ENCODE assay signal across 10 cellular contexts in the genomic region with DNA sequence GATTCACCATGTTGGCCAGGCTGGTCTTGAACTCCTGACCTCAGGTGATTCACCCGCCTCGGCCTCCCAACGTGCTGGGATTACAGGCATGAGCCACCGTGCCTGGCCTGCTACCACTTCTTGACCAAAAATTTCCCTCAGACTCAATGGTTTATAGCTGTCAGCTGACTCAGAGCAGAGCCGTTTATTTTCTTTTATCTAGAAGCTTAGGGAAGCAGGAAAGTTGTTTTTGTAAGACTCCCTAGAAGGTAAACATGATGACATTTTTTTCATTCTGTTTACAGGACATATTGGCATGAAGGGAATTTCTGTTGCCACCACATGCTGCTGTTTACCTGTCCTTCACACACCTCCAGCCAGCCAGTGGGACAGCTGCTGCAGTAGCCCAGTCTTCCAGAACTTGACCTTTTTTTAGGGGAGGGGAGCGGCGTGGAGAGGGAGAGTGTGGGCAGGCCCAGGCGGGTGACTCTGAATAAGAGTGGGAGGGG. TPM values are rescaled to one million over a fixed set of nuclear protein-coding genes. Genes with fewer than 3 reads are reported as not detected.
DNase-seq lines count a peak whose midpoint lies in the region; ATAC-seq, FAIRE-seq and TF ChIP-seq lines count a peak whose summit lies in the region.
"Had no signal": no experiment of that assay in that cellular context is flagged by ENCODE, and none has a peak within 500 bp of the region (broad histone marks: within the 10 kb centered on the region; RNA-seq: fewer than 3 reads in every experiment).

No MANE protein-coding gene starts in this region.

- TF ChIP-seq POLR2A in HepG2 (IDR thresholded peaks at IDR 0.05; ENCODE audit: insufficient read depth in 1 of 2, low read depth in 2 of 2, low read length in 2 of 2) = no peak

- no peak overlapping the region for H3K9ac ChIP-seq in HepG2 (ENCODE audit: insufficient read depth, low read depth, low read length)

- H3K27me3 ChIP-seq in HepG2 (ENCODE audit: control insufficient read depth in 1 of 2, insufficient read depth in 2 of 2, low read length in 2 of 2) (no peaks in the 10 kb centered on the region), H7 (ENCODE audit: control insufficient read depth, insufficient read depth, low read length) (no peaks in the 10 kb centered on the region)

- peak; percentile 81 for ATAC-seq in HepG2
- ATAC-seq in HG03439 (IDR thresholded peaks at IDR 0.05; ENCODE audit: unreplicated experiment) = no peak
- no peak for ATAC-seq in T-cell (replicated peaks in 1 of 4)

- peaks cover 33 to 56% (median 52%) of the 10 kb centered on the region in 3 donors for H3K4me1 Mint-ChIP-seq in T-cell

- no peaks in the 10 kb centered on the region for H3K9me3 ChIP-seq in HepG2 (ENCODE audit: low read length)

- H3K9me3 Mint-ChIP-seq in T-cell = no peaks in the 10 kb centered on the region

- FAIRE-seq in HepG2 (lab: Jason Lieb, UNC) = no peak

- H3K4me3 Mint-ChIP-seq in T-cell = no peak overlapping the region

- POLR2A ChIA-PET in HepG2 (lab: Yijun Ruan, JAX) = no interaction called here
- POLR2A ChIA-PET in T-cell (lab: Charles Lee) = no interaction called here

- peak; percentile 29 for DNase-seq in stimulated activated CD4-positive, alpha-beta T cell treated with anti-CD3 and anti-CD28 coated beads, Interleukin-1b, Interleukin-23, amount 100 ng/mL, for 48 hours
- DNase-seq in stimulated activated CD4-positive, alpha-beta T cell treated with anti-CD3 and anti-CD28 coated beads, Interleukin-4, amount 100 ng/mL, for 24 hours = no peak
- peak; percentile 38 to 52 for DNase-seq in activated CD4-positive, alpha-beta T cell treated with anti-CD3 and anti-CD28 coated beads, Interleukin-2, amount 50 U/mL, for 48 hours
- DNase-seq in HepG2 (ENCODE audit: low spot score) (peak; percentile 45), NCI-H526 treated with DMSO at 0.1 percent for 48 hours (lab: John Stamatoyannopoulos, UW) (no peak), H7 (no peak), T-cell (no peak)
- DNase-seq: hypothalamus, NCI-H1105 treated with DMSO at 0.1 percent for 48 hours had no signal

- in situ Hi-C loops in HepG2 (cut with HindIII; ENCODE audit: extremely low pct_ligation_motif_present, low pct_unique_long_range_greater_than_20kb) = no loop called here

- no peak overlapping the region for H3K27ac Mint-ChIP-seq in T-cell

- TF ChIP-seq CTCF in HepG2 (CRISPR knock-in tag; IDR thresholded peaks at IDR 0.05) = no peak

- no peaks in the 10 kb centered on the region for H4K20me1 ChIP-seq in HepG2 (ENCODE audit: insufficient read depth, low read length)

- H3K36me3 Mint-ChIP-seq in T-cell = no peaks in the 10 kb centered on the region

- BruUV-seq in HepG2 (replicated peaks; lab: Mats Ljungman, UMichigan) = no TSS peak

- H3K4me1 ChIP-seq in HepG2 (ENCODE audit: insufficient read depth, low read length) = peaks cover 12% of the 10 kb centered on the region; the same call in 1 of the 2 replicates

- H3K4me3 ChIP-seq in HepG2 (replicated peaks in 1 of 3; ENCODE audit: insufficient read depth in 1 of 3, low read depth in 2 of 3, low read length in 3 of 3) = no peak overlapping the region
- no peak overlapping the region for H3K4me3 ChIP-seq in H7 (ENCODE audit: insufficient read depth, low read depth, low read length)

- CTCF ChIA-PET in HepG2 (lab: Yijun Ruan, JAX; ENCODE audit: low intra/inter-chr PET ratio, low total read pairs) = no interaction called here
- CTCF ChIA-PET in T-cell (lab: Charles Lee) = interaction anchor here in 1 of 2 donors (1.1 kb wide), 1 partner anchor 10 kb away, joined by 3 read pairs; no protein-coding TSS in a partner anchor

- no peak overlapping the region for H3K27ac ChIP-seq in HepG2 (ENCODE audit: extremely low read length, insufficient read depth, low read length)

- no peak for TF ChIP-seq RAD21 in HepG2 (CRISPR knock-in tag; IDR thresholded peaks at IDR 0.05)

- H3K36me3 ChIP-seq in HepG2 (replicated peaks in 1 of 2; ENCODE audit: control insufficient read depth in 1 of 2, insufficient read depth in 2 of 2, low read length in 2 of 2) = no peaks in the 10 kb centered on the region
- H3K36me3 ChIP-seq in H7 (replicated peaks; ENCODE audit: control insufficient read depth, insufficient read depth, low read length) = no peaks in the 10 kb centered on the region

- H3K27me3 Mint-ChIP-seq in T-cell = no peaks in the 10 kb centered on the region

- no peak overlapping the region for H3K4me2 ChIP-seq in HepG2 (ENCODE audit: low read depth, low read length)

- no peaks in the 10 kb centered on the region for H3K79me2 ChIP-seq in HepG2 (ENCODE audit: insufficient read depth, low read length)

- intact Hi-C loops in HepG2 (cut with micrococcal nuclease; ENCODE audit: unreplicated experiment) = no loop called here

- TF ChIP-seq EP300 in HepG2 (IDR thresholded peaks at IDR 0.05; ENCODE audit: low read depth in 2 of 2, low read length in 2 of 2) = peak in 1 of 2 experiments; percentile 10; a peak in 1 of 4 replicates
- TF ChIP-seq EP300 in HepG2 (CRISPR knock-in tag; IDR thresholded peaks at IDR 0.05; ENCODE audit: borderline replicate concordance) = no peak

- H2AFZ ChIP-seq in HepG2 (ENCODE audit: low read length) = no peak overlapping the region

- under 1% methylated on average over 8 of the region's 8 CpGs for WGBS in HepG2 (ENCODE audit: low lambda C conversion rate)

TF ChIP-seq in HepG2, 621 proteins besides CTCF, POLR2A, EP300 and RAD21 (continues in another document):
- TF ChIP-seq ATAD3A (CRISPR knock-in tag; IDR thresholded peaks at IDR 0.05) (no peak), FOXK1 (CRISPR knock-in tag; IDR thresholded peaks at IDR 0.05; ENCODE audit: borderline replicate concordance, low read depth) (peak; percentile 36; the same call in 1 of the 2 replicates), NR2F6 (IDR thresholded peaks at IDR 0.05) (no peak), NR2F6 (CRISPR knock-in tag; IDR thresholded peaks at IDR 0.05) (0 out of 2 replicates have a peak, but pooled peaks have one; percentile 11), FOXA3 (CRISPR knock-in tag; IDR thresholded peaks at IDR 0.05) (peak; percentile 76)
- TF ChIP-seq, protein P1, sequence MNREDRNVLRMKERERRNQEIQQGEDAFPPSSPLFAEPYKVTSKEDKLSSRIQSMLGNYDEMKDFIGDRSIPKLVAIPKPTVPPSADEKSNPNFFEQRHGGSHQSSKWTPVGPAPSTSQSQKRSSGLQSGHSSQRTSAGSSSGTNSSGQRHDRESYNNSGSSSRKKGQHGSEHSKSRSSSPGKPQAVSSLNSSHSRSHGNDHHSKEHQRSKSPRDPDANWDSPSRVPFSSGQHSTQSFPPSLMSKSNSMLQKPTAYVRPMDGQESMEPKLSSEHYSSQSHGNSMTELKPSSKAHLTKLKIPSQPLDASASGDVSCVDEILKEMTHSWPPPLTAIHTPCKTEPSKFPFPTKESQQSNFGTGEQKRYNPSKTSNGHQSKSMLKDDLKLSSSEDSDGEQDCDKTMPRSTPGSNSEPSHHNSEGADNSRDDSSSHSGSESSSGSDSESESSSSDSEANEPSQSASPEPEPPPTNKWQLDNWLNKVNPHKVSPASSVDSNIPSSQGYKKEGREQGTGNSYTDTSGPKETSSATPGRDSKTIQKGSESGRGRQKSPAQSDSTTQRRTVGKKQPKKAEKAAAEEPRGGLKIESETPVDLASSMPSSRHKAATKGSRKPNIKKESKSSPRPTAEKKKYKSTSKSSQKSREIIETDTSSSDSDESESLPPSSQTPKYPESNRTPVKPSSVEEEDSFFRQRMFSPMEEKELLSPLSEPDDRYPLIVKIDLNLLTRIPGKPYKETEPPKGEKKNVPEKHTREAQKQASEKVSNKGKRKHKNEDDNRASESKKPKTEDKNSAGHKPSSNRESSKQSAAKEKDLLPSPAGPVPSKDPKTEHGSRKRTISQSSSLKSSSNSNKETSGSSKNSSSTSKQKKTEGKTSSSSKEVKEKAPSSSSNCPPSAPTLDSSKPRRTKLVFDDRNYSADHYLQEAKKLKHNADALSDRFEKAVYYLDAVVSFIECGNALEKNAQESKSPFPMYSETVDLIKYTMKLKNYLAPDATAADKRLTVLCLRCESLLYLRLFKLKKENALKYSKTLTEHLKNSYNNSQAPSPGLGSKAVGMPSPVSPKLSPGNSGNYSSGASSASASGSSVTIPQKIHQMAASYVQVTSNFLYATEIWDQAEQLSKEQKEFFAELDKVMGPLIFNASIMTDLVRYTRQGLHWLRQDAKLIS (CRISPR knock-in tag; IDR thresholded peaks at IDR 0.05) = no peak

RNA-seq across cellular contexts. Expression of a gene that starts 56.1 kb away (rescaled TPM):
- total RNA-seq in HepG2 (2016; rRNA removed; fragmentation: Illumina TruSeq; extraction: Trizol) (0.95 and 1.0 TPM in 2 replicates), T-cell (10 to 100 TPM; 44.8 to 71.0 (median 57.9) TPM)
- total RNA-seq in HepG2 (2016; cell fraction: cytosol; rRNA removed; fragmentation: Illumina TruSeq; extraction: Trizol; ENCODE audit: low read depth) = 0.61 and 0.79 TPM in 2 replicates
- total RNA-seq in HepG2 (2016; cell fraction: insoluble cytoplasmic fraction; rRNA removed; fragmentation: Illumina TruSeq; extraction: Trizol) = 0.89 and 1.4 TPM in 2 replicates
- 0.79 and 1.2 TPM in 2 replicates for total RNA-seq in HepG2 (2016; cell fraction: membrane; rRNA removed; fragmentation: Illumina TruSeq; extraction: Trizol)
- 1.9 TPM in 2 replicates for total RNA-seq in HepG2 (2016; cell fraction: nucleus; rRNA removed; fragmentation: Illumina TruSeq; extraction: Trizol)
- 1.2 and 1.5 TPM in 2 replicates for polyA plus RNA-seq in HepG2 (2011; rRNA removed)
- 1.1 and 1.5 TPM in 2 replicates for polyA plus RNA-seq in HepG2 (2011; cell fraction: cytosol; rRNA removed)
- polyA plus RNA-seq in HepG2 (2011; cell fraction: nucleus; rRNA removed) = 1.1 and 1.8 TPM in 2 replicates
- 2.1 and 2.2 TPM in 2 replicates for polyA plus RNA-seq in HepG2 (2012)
- polyA plus RNA-seq in HepG2 (2016; cell fraction: cytosol; fragmentation: Illumina TruSeq; extraction: Trizol; ENCODE audit: low read depth) = 0.49 and 0.50 TPM in 2 replicates
- 0.56 and 0.70 TPM in 2 replicates for polyA plus RNA-seq in HepG2 (2016; cell fraction: insoluble cytoplasmic fraction; fragmentation: Illumina TruSeq; extraction: Trizol; ENCODE audit: low read depth)
- 0.86 and 1.2 TPM in 2 replicates for polyA plus RNA-seq in HepG2 (2016; cell fraction: membrane; fragmentation: Illumina TruSeq; extraction: Trizol; ENCODE audit: low read depth)
- 2.0 TPM in 2 replicates for polyA plus RNA-seq in HepG2 (2016; cell fraction: nucleus; fragmentation: Illumina TruSeq; extraction: Trizol; ENCODE audit: insufficient read depth, low read depth)
- polyA minus RNA-seq in HepG2 (2011; rRNA and poly(A)+ RNA removed; ENCODE audit: low replicate concordance) = 1.9 and 21.7 TPM in 2 replicates
- polyA minus RNA-seq in HepG2 (2011; cell fraction: cytosol; rRNA and poly(A)+ RNA removed) = 2.8 and 3.1 TPM in 2 replicates
- polyA minus RNA-seq in HepG2 (2011; cell fraction: nucleus; rRNA and poly(A)+ RNA removed) = 2.7 and 3.6 TPM in 2 replicates
- total RNA-seq in H7 (2014; rRNA removed; shearing (Covaris generic)) = 10.0 and 12.0 TPM in 2 replicates

Comparison
In these comparisons a context has a peak if more than half of its experiments do, and no peak if none do; other contexts are left out.
1. DNase-seq: peak in stimulated activated CD4-positive, alpha-beta T cell treated with anti-CD3 and anti-CD28 coated beads, Interleukin-1b, Interleukin-23, amount 100 ng/mL, for 48 hours (single experiment), activated CD4-positive, alpha-beta T cell treated with anti-CD3 and anti-CD28 coated beads, Interleukin-2, amount 50 U/mL, for 48 hours (2 of 2) and HepG2 (single experiment); none in stimulated activated CD4-positive, alpha-beta T cell treated with anti-CD3 and anti-CD28 coated beads, Interleukin-4, amount 100 ng/mL, for 24 hours (single experiment), NCI-H526 treated with DMSO at 0.1 percent for 48 hours (single experiment), H7 (single experiment) and T-cell (0 of 34).